20 cellular contexts compared by ENCODE assay signal in genomic region chr7:135499818-135500217, GRCh38. TPM values are rescaled to one million over a fixed set of nuclear protein-coding genes. Genes with fewer than 3 reads are reported as not detected.
DNase-seq lines count a peak whose midpoint lies in the region; ATAC-seq and TF ChIP-seq lines count a peak whose summit lies in the region.
"Had no signal": no experiment of that assay in that cellular context is flagged by ENCODE, and none has a peak within 500 bp of the region (broad histone marks: within the 10 kb centered on the region; RNA-seq: fewer than 3 reads in every experiment).

No MANE protein-coding gene starts in this region.

- H3K4me1 ChIP-seq in right lobe of liver, result peaks cover 0 to 16% (median 0%) of the 10 kb centered on the region in 4 donors
- peaks cover 14% of the 10 kb centered on the region for H3K4me1 ChIP-seq in ovary (ENCODE audit: insufficient read depth)

- TF ChIP-seq POLR2A in right lobe of liver (IDR thresholded peaks at IDR 0.05), result no peak
- TF ChIP-seq POLR2A in ovary (IDR thresholded peaks at IDR 0.05), result no peak

- no peak for ATAC-seq in activated B cell treated with CpG ODN at 0.5 μM for 24 hours (ENCODE audit: low read depth)
- peak; percentile 61 to 87 (median 86) for ATAC-seq in right lobe of liver
- ATAC-seq: left lung; natural killer cell treated with Interleukin-12 subunit alpha and Interleukin-12 subunit beta and Interleukin-15 and Interleukin-18, amount 100 ng/mL, for 72 hours; Panc1 had no signal

- 25% methylated on average over 3 of the region's 3 CpGs for WGBS in right lobe of liver (ENCODE audit: insufficient coverage, low coverage, low lambda C conversion rate, missing lambda C conversion rate)
- WGBS in ovary, 3 donors, result 71 to 77% (median 74%) methylated on average over 3 of the region's 3 CpGs

- no peaks in the 10 kb centered on the region for H3K9me3 Mint-ChIP-seq in activated B cell treated with CpG ODN at 0.5 μM for 24 hours
- H3K9me3 Mint-ChIP-seq: brain; natural killer cell treated with Interleukin-12 subunit alpha and Interleukin-12 subunit beta and Interleukin-15 and Interleukin-18, amount 100 ng/mL, for 72 hours had no signal

- H3K27me3 ChIP-seq in right lobe of liver (no peaks in the 10 kb centered on the region), ovary (no peaks in the 10 kb centered on the region)
- H3K27me3 ChIP-seq: left lung had no signal

- H3K27ac ChIP-seq in right lobe of liver (no peak overlapping the region), ovary (no peak overlapping the region)
- H3K27ac ChIP-seq: left lung had no signal

- no peak for TF ChIP-seq EP300 in ovary (IDR thresholded peaks at IDR 0.05)

- no peaks in the 10 kb centered on the region for H3K9me3 ChIP-seq in right lobe of liver
- no peaks in the 10 kb centered on the region for H3K9me3 ChIP-seq in ovary
- H3K9me3 ChIP-seq: left lung had no signal

- DNase-seq in CD1c-positive myeloid dendritic cell (ENCODE audit: extremely low spot score) (peak; percentile 40), KBM-7 (peak; percentile 47), activated B cell treated with CpG ODN at 0.5 μM for 24 hours (no peak), right lobe of liver (no peak), ovary (no peak), DMS114 treated with DMSO at 0.1 percent for 48 hours (lab: John Stamatoyannopoulos, UW; ENCODE audit: unreplicated experiment) (no peak), UCSD-AML1 (lab: John Stamatoyannopoulos, UW; ENCODE audit: unreplicated experiment) (no peak)
- DNase-seq: activated CD4-positive, alpha-beta T cell treated with anti-CD3 and anti-CD28 coated beads, Interleukin-2, amount 50 U/mL, for 48 hours; activated effector memory CD4-positive, alpha-beta T cell treated with Interleukin-2 at 50 U/mL for 16 hours; KG1; left lung; NCI-H1694; NCI-H510A treated with DMSO at 0.1 percent for 48 hours; retina; stimulated activated CD4-positive, alpha-beta T cell treated with anti-CD3 and anti-CD28 coated beads, Interleukin-1b, Interleukin-23, amount 100 ng/mL, for 48 hours; T-helper 2 cell; trophoblast cell had no signal

- no peaks in the 10 kb centered on the region for H3K27me3 Mint-ChIP-seq in activated B cell treated with CpG ODN at 0.5 μM for 24 hours
- H3K27me3 Mint-ChIP-seq: brain; natural killer cell treated with Interleukin-12 subunit alpha and Interleukin-12 subunit beta and Interleukin-15 and Interleukin-18, amount 100 ng/mL, for 72 hours had no signal

- H3K4me1 Mint-ChIP-seq in activated B cell treated with CpG ODN at 0.5 μM for 24 hours, result peaks cover 53% of the 10 kb centered on the region

- no peak overlapping the region for H3K4me3 Mint-ChIP-seq in activated B cell treated with CpG ODN at 0.5 μM for 24 hours
- H3K4me3 Mint-ChIP-seq: brain; natural killer cell treated with Interleukin-12 subunit alpha and Interleukin-12 subunit beta and Interleukin-15 and Interleukin-18, amount 100 ng/mL, for 72 hours had no signal

- no peak overlapping the region for H3K4me3 ChIP-seq in right lobe of liver
- H3K4me3 ChIP-seq in ovary, result no peak overlapping the region
- H3K4me3 ChIP-seq: left lung had no signal

- H3K36me3 Mint-ChIP-seq in activated B cell treated with CpG ODN at 0.5 μM for 24 hours (ENCODE audit: low read depth), result peaks cover 1% of the 10 kb centered on the region
- H3K36me3 Mint-ChIP-seq: natural killer cell treated with Interleukin-12 subunit alpha and Interleukin-12 subunit beta and Interleukin-15 and Interleukin-18, amount 100 ng/mL, for 72 hours had no signal

- peak overlapping the region; percentile 50 for H3K27ac Mint-ChIP-seq in activated B cell treated with CpG ODN at 0.5 μM for 24 hours
- H3K27ac Mint-ChIP-seq: natural killer cell treated with Interleukin-12 subunit alpha and Interleukin-12 subunit beta and Interleukin-15 and Interleukin-18, amount 100 ng/mL, for 72 hours had no signal

- POLR2A ChIA-PET in activated B cell treated with CpG ODN at 0.5 μM for 24 hours (lab: Charles Lee), result interaction anchor here (0.6 to 1.3 kb wide), 3 partner anchors 9 to 557 kb away, joined by 3 to 7 read pairs (median 4); partner anchors contain the start of gene CNOT4

- TF ChIP-seq CTCF in activated B cell treated with CpG ODN at 0.5 μM for 24 hours (IDR thresholded peaks at IDR 0.05), result no peak
- TF ChIP-seq CTCF in right lobe of liver (IDR thresholded peaks at IDR 0.05), result no peak
- no peak for TF ChIP-seq CTCF in ovary (IDR thresholded peaks at IDR 0.05)

- CTCF ChIA-PET in activated B cell treated with CpG ODN at 0.5 μM for 24 hours (lab: Charles Lee), result no interaction called here

- intact Hi-C loops in activated B cell treated with CpG ODN at 0.5 μM for 24 hours (cut with micrococcal nuclease), result no loop called here
- intact Hi-C loops in right lobe of liver (cut with DNase I), result no loop called here
- intact Hi-C loops in ovary (cut with DNase I), result no loop called here

- H3K36me3 ChIP-seq in right lobe of liver, result no peaks in the 10 kb centered on the region
- H3K36me3 ChIP-seq in ovary, result no peaks in the 10 kb centered on the region
- H3K36me3 ChIP-seq: left lung had no signal

- in situ Hi-C loops in KBM-7 (cut with MboI; ENCODE audit: low pct_unique_long_range_greater_than_20kb, low sequenced_read_pairs), result no loop called here

RNA-seq across cellular contexts. Expression of gene CNOT4, which starts 10.1 kb away (rescaled TPM):
- total RNA-seq in activated B cell treated with CpG ODN at 0.5 μM for 24 hours (34.4 and 36.8 TPM in 2 replicates), right lobe of liver (10 to 100 TPM in 3 of 6 experiments, 1 to 10 TPM in 3; 9.1 to 14.1 (median 11.0) TPM), ovary (10 to 100 TPM; 16.3 to 38.9 (median 32.9) TPM)
- 10 to 100 TPM in 1 of 2 donors, 1 to 10 TPM in 1; 9.1 to 30.5 TPM for polyA plus RNA-seq in ovary

RNA-seq across cellular contexts. Expression of gene NUP205, which starts 57.9 kb away (rescaled TPM):
- total RNA-seq in activated B cell treated with CpG ODN at 0.5 μM for 24 hours (75.1 and 84.1 TPM in 2 replicates), right lobe of liver (10 to 100 TPM; 12.3 to 20.8 (median 16.1) TPM), ovary (10 to 100 TPM; 28.3 to 51.5 (median 38.8) TPM)
- polyA plus RNA-seq in ovary, result 10 to 100 TPM; 19.5 to 30.9 TPM

Comparison
In these comparisons a context has a peak if more than half of its experiments do, and no peak if none do; other contexts are left out.
1. DNase-seq: peak in CD1c-positive myeloid dendritic cell (single experiment) and KBM-7 (single experiment); none in activated B cell treated with CpG ODN at 0.5 μM for 24 hours (single experiment), right lobe of liver (0 of 3), ovary (0 of 5), DMS114 treated with DMSO at 0.1 percent for 48 hours (single experiment) and UCSD-AML1 (single experiment).